ENCODE assay signal across 1 cellular context in genomic region chr3:121660356-121661171, GRCh38.
TF ChIP-seq lines count a peak whose summit lies in the region.

TSS of gene HCLS1 (minus strand) at chr3:121660903. CDS start at chr3:121658347, 2,556 bp downstream.

TF ChIP-seq in GM12878, 131 proteins besides CTCF, POLR2A, EP300 and RAD21 (continued from another document and continues in another):
- TF ChIP-seq MLLT1 (IDR thresholded peaks at IDR 0.05): peak; percentile 68
- peak; percentile 65; the same call in 1 of the 2 replicates for TF ChIP-seq NR2F1 (conservative IDR thresholded peaks at IDR 0.05)
- TF ChIP-seq POLR2AphosphoS2 (IDR thresholded peaks at IDR 0.05; ENCODE audit: low read depth, low read length): peak; percentile 97
- TF ChIP-seq BCL3 (IDR thresholded peaks at IDR 0.05; ENCODE audit: borderline replicate concordance, insufficient read depth, low read depth, low read length, poor library complexity, severe bottlenecking): no peak
- peak; percentile 82 for TF ChIP-seq CREM (IDR thresholded peaks at IDR 0.05; ENCODE audit: low read depth)
- TF ChIP-seq KAT2A (conservative IDR thresholded peaks at IDR 0.05; ENCODE audit: control insufficient read depth, low read depth, low read length): no peak
- no peak for TF ChIP-seq CUX1 (IDR thresholded peaks at IDR 0.05; ENCODE audit: insufficient replicate concordance, low read depth, low read length)
- no peak for TF ChIP-seq ZNF622 (IDR thresholded peaks at IDR 0.05)
- TF ChIP-seq IRF3 (IDR thresholded peaks at IDR 0.05): no peak
- no peak for TF ChIP-seq TARDBP (IDR thresholded peaks at IDR 0.05; ENCODE audit: borderline replicate concordance)
- TF ChIP-seq IRF4 (IDR thresholded peaks at IDR 0.05; ENCODE audit: low read depth, low read length): no peak
- TF ChIP-seq IKZF2 (IDR thresholded peaks at IDR 0.05): no peak
- TF ChIP-seq SIX5 (IDR thresholded peaks at IDR 0.05; ENCODE audit: low read depth, low read length, severe bottlenecking): no peak
- TF ChIP-seq MXI1 (IDR thresholded peaks at IDR 0.05; ENCODE audit: low read depth, low read length): no peak
- peak; percentile 63; the same call in 1 of the 2 replicates for TF ChIP-seq MAX (IDR thresholded peaks at IDR 0.05; ENCODE audit: low read depth, low read length)
- 0 out of 2 replicates have a peak, but pooled peaks have one; percentile 39 for TF ChIP-seq CHD1 (IDR thresholded peaks at IDR 0.05; ENCODE audit: low read depth, low read length)
- TF ChIP-seq CHD2 (IDR thresholded peaks at IDR 0.05; ENCODE audit: borderline replicate concordance, low read depth, low read length): no peak
- TF ChIP-seq TCF12 (IDR thresholded peaks at IDR 0.05; ENCODE audit: low read depth, low read length): no peak
- peak; percentile 81; the same call in 1 of the 2 replicates for TF ChIP-seq ZBTB40 (IDR thresholded peaks at IDR 0.05; ENCODE audit: borderline replicate concordance)
- TF ChIP-seq FOXM1 (IDR thresholded peaks at IDR 0.05; ENCODE audit: low read depth, low read length): no peak
- TF ChIP-seq RELB (IDR thresholded peaks at IDR 0.05; ENCODE audit: low read depth): no peak; the same call in 1 of the 2 replicates
- TF ChIP-seq CBX3 (IDR thresholded peaks at IDR 0.05; ENCODE audit: borderline replicate concordance, low read depth): no peak
- no peak for TF ChIP-seq IRF5 (IDR thresholded peaks at IDR 0.05; ENCODE audit: borderline replicate concordance)
- TF ChIP-seq SMC3 (IDR thresholded peaks at IDR 0.05; ENCODE audit: borderline replicate concordance, low read length): no peak
- TF ChIP-seq NRF1 (conservative IDR thresholded peaks at IDR 0.05; ENCODE audit: low read depth, low read length): no peak
- TF ChIP-seq HDAC6 (IDR thresholded peaks at IDR 0.05; ENCODE audit: unreplicated experiment): peak; percentile 60
- TF ChIP-seq ATF7 (IDR thresholded peaks at IDR 0.05; ENCODE audit: low read depth): peak; percentile 69; the same call in 1 of the 2 replicates
- TF ChIP-seq PAX8 (IDR thresholded peaks at IDR 0.05): no peak
- peak; percentile 83 for TF ChIP-seq SIN3A (IDR thresholded peaks at IDR 0.05; ENCODE audit: low read depth, low read length)
- TF ChIP-seq BMI1 (IDR thresholded peaks at IDR 0.05; ENCODE audit: borderline replicate concordance): no peak
- TF ChIP-seq RUNX3 (IDR thresholded peaks at IDR 0.05; ENCODE audit: low read length): peak; percentile 15; the same call in 1 of the 2 replicates
- TF ChIP-seq PML (IDR thresholded peaks at IDR 0.05; ENCODE audit: low read length): peak; percentile 99
- no peak; the same call in 1 of the 2 replicates for TF ChIP-seq RFX5 (IDR thresholded peaks at IDR 0.05; ENCODE audit: low read depth, low read length)
- no peak for TF ChIP-seq MYC (IDR thresholded peaks at IDR 0.05; ENCODE audit: insufficient read depth, insufficient read length, insufficient replicate concordance, low read length, severe bottlenecking)
- TF ChIP-seq CHD4 (IDR thresholded peaks at IDR 0.05): no peak
- no peak for TF ChIP-seq NFXL1 (IDR thresholded peaks at IDR 0.05; ENCODE audit: borderline replicate concordance)
- TF ChIP-seq SUPT20H (IDR thresholded peaks at IDR 0.05; ENCODE audit: borderline replicate concordance, control insufficient read depth, low read depth, low read length): no peak
- no peak for TF ChIP-seq PKNOX1 (IDR thresholded peaks at IDR 0.05)
- no peak for TF ChIP-seq HDGF (IDR thresholded peaks at IDR 0.05)
- peak; percentile 88; the same call in 1 of the 2 replicates for TF ChIP-seq SPI1 (IDR thresholded peaks at IDR 0.05; ENCODE audit: borderline replicate concordance, insufficient read depth, low read depth, low read length)
- TF ChIP-seq FOXK2 (IDR thresholded peaks at IDR 0.05): no peak
- TF ChIP-seq ZNF384 (IDR thresholded peaks at IDR 0.05; ENCODE audit: borderline replicate concordance, low read depth, low read length): no peak
- 0 out of 3 replicates have a peak, but pooled peaks of 1 of the 2 experiments have one; percentile 28 for TF ChIP-seq EGR1 (IDR thresholded peaks at IDR 0.05; ENCODE audit: borderline replicate concordance in 1 of 2, low read depth in 2 of 2, low read length in 2 of 2)
- no peak for TF ChIP-seq SREBF1 (IDR thresholded peaks at IDR 0.05; ENCODE audit: low read length)
